21 cellular contexts compared by ENCODE assay signal in the genomic region with DNA sequence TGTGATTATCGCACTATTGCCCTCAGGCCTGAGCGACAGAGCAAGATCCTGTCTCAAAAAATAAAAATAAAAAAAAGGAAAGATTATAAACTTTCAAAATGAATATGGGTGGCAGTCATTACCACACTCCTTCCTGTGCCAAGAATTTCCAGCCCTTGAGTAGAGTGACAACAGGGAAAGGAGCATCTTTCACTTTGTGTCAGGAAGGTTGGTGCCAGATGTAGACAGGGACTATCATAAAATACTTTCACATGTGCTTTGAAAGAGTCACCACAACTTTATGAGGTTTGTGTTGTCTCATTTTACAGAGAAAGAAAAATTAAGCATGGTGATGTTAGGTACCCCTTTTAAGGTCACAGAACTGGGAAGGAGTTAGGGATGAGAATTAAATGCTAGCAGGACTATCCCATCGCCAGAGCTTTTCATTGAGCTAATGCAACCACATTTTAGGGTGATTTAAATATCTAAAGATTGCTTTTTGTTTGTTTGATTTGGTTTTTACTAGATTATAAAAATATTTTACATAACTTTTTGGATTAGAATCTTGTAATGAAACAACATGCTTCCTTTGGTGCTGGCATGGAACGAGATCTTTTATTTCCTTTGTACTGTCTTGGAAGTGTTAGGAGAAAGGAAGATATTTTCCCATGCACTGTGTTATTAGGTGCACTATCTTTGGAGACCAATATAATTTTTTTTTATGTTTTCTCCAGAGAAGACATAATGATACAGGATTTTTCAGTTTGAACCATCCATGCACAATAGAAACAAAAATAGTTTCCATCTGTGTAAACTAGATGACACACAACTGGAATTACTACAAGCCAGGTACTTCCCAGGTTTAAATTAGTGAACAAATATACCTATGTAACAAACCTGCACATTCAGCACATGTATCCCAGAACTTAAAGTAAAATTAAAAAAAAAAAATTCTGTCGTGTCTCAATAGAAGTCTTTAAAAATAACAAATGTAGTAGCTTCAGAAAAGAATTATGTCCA.
DNase-seq lines count a peak whose midpoint lies in the region; ATAC-seq and TF ChIP-seq lines count a peak whose summit lies in the region.
"Had no signal": no experiment of that assay in that cellular context is flagged by ENCODE, and none has a peak within 500 bp of the region (broad histone marks: within the 10 kb centered on the region; RNA-seq: fewer than 3 reads in every experiment).

No MANE protein-coding gene starts in this region.

- no peaks in the 10 kb centered on the region for H3K79me1 ChIP-seq in IMR-90 (ENCODE audit: low read depth in 1 of 2, low read length in 2 of 2)

- no peak overlapping the region for H4K5ac ChIP-seq in IMR-90 (ENCODE audit: low read depth, low read length)

- H2AK9ac ChIP-seq in IMR-90 (replicated peaks; ENCODE audit: low read depth, low read length, poor library complexity) = no peak overlapping the region

- no peak overlapping the region for H3K9ac ChIP-seq in IMR-90 (ENCODE audit: low read depth, low read length)

- H4K20me1 ChIP-seq in IMR-90 (ENCODE audit: insufficient read depth, low read length) = no peaks in the 10 kb centered on the region

- peak; percentile 87 for DNase-seq in EH (ENCODE audit: low read depth)
- DNase-seq in IMR-90 = no peak
- no peak for DNase-seq in NCI-H2196 treated with DMSO at 0.1 percent for 48 hours (lab: John Stamatoyannopoulos, UW; ENCODE audit: unreplicated experiment)
- DNase-seq in testis = no peak
- DNase-seq in dermis blood vessel endothelial cell = no peak
- no peak for DNase-seq in foreskin melanocyte
- DNase-seq: activated CD4-positive, alpha-beta memory T cell treated with anti-CD3 and anti-CD28 coated beads, Interleukin-2, amount 10 ng/mL, durations not matched to agents 7 days and 5 days; activated CD4-positive, alpha-beta T cell treated with anti-CD3 and anti-CD28 coated beads for 1 hour; activated CD8-positive, alpha-beta memory T cell treated with anti-CD3 and anti-CD28 coated beads, Interleukin-2, amount 50 U/mL, for 4 hours; activated naive CD4-positive, alpha-beta T cell treated with Interleukin-2 at 50 U/mL for 16 hours; AML-193; CD4-positive, alpha-beta memory T cell; glutamatergic neuron; HCEC 1CT; NCI-H1048; NCI-H1694; ovary; trophoblast cell had no signal

- ATAC-seq in GM18868 (IDR thresholded peaks at IDR 0.05; ENCODE audit: unreplicated experiment) (peak; percentile 39), HG02588 (IDR thresholded peaks at IDR 0.05; ENCODE audit: unreplicated experiment) (peak; percentile 41), IMR-90 (ENCODE audit: low read depth) (no peak)

- no peak overlapping the region for H3K4ac ChIP-seq in IMR-90 (ENCODE audit: low read depth, low read length)

- dilution Hi-C loops in IMR-90 (cut with HindIII; ENCODE audit: low sequenced_read_pairs, unreplicated experiment) = no loop called here

- H2BK120ac ChIP-seq in IMR-90 (ENCODE audit: low read depth, low read length) = peak overlapping the region; percentile 36; the same call in 1 of the 2 replicates

- H4K91ac ChIP-seq in IMR-90 (ENCODE audit: insufficient read depth, low read depth, low read length) = no peak overlapping the region

- H3K4me2 ChIP-seq in IMR-90 (ENCODE audit: low read depth, low read length) = no peak overlapping the region

- no peaks in the 10 kb centered on the region for H3K9me1 ChIP-seq in IMR-90 (ENCODE audit: insufficient read depth, low read length)

- H2BK20ac ChIP-seq in IMR-90 (ENCODE audit: low read depth, low read length) = peak overlapping the region; percentile 17; the same call in 1 of the 2 replicates

- H2BK5ac ChIP-seq in IMR-90 (ENCODE audit: low read depth, low read length, poor library complexity, severe bottlenecking) = no peak overlapping the region

- no peak overlapping the region for H2BK15ac ChIP-seq in IMR-90 (ENCODE audit: low read depth, low read length)

- no peak overlapping the region for H3K27ac ChIP-seq in IMR-90 (ENCODE audit: insufficient read depth, low read length)
- H3K27ac ChIP-seq in testis = no peak overlapping the region
- H3K27ac ChIP-seq: ovary, SK-N-MC had no signal

- TF ChIP-seq CTCF in IMR-90 (conservative IDR thresholded peaks at IDR 0.05; ENCODE audit: low read depth, low read length) (no peak), testis (IDR thresholded peaks at IDR 0.05) (no peak)

- in situ Hi-C loops in IMR-90 (cut with MboI; ENCODE audit: low sequenced_read_pairs) = no loop called here

- CTCF ChIA-PET in IMR-90 (lab: Yijun Ruan, JAX) = interaction anchor here (0.7 kb wide), 1 partner anchor 16 kb away, joined by 3 read pairs; no protein-coding TSS in a partner anchor

- no peak overlapping the region for H2AK5ac ChIP-seq in IMR-90 (ENCODE audit: low read depth, low read length)

- no peak overlapping the region for H4K8ac ChIP-seq in IMR-90 (ENCODE audit: low read depth in 2 of 2, low read length in 2 of 2)

- H3K56ac ChIP-seq in IMR-90 (ENCODE audit: extremely low read depth, insufficient read depth, low read length) = no peak overlapping the region

- H3K4me1 ChIP-seq in IMR-90 (ENCODE audit: control insufficient read depth, insufficient read depth, low read length) = 0 out of 2 replicates have a peak, but pooled peaks cover 2% of the 10 kb centered on the region
- no peaks in the 10 kb centered on the region for H3K4me1 ChIP-seq in testis

- POLR2A ChIA-PET in IMR-90 (lab: Charles Lee; ENCODE audit: unreplicated experiment) = no interaction called here

- 0 out of 2 replicates have a peak overlapping the region, but pooled peaks have one; percentile 75 for H3K14ac ChIP-seq in IMR-90 (replicated peaks; ENCODE audit: low read depth, low read length)

- H3K23ac ChIP-seq in IMR-90 (ENCODE audit: low read depth, low read length) = no peak overlapping the region

- TF ChIP-seq POLR2A in IMR-90 (IDR thresholded peaks at IDR 0.05; ENCODE audit: low read depth, low read length) = no peak
- no peak for TF ChIP-seq POLR2A in testis (IDR thresholded peaks at IDR 0.05)

- no peak overlapping the region for H2AFZ ChIP-seq in IMR-90 (replicated peaks; ENCODE audit: low read length, poor library complexity)

- no peaks in the 10 kb centered on the region for H3K27me3 ChIP-seq in IMR-90 (ENCODE audit: control insufficient read depth, insufficient read depth, low read length)
- no peaks in the 10 kb centered on the region for H3K27me3 ChIP-seq in testis
- H3K27me3 ChIP-seq: ovary had no signal

- TF ChIP-seq RAD21 in IMR-90 (IDR thresholded peaks at IDR 0.05; ENCODE audit: low read length) = no peak

- whole genome bisulfite sequencing in IMR-90 (ENCODE audit: extremely low coverage in 2 of 2, insufficient read length in 1 of 2), 2 experiments = no CpG with 5 or more reads among the region's 5 CpGs
- 54 to 55% methylated on average over 5 of the region's 5 CpGs for WGBS in testis, 2 donors

- H3K36me3 ChIP-seq in IMR-90 (ENCODE audit: control insufficient read depth, insufficient read depth, low read length) = no peaks in the 10 kb centered on the region
- H3K36me3 ChIP-seq in testis (ENCODE audit: low read depth, missing control alignments) = no peaks in the 10 kb centered on the region
- H3K36me3 ChIP-seq: ovary had no signal

- H3K18ac ChIP-seq in IMR-90 (ENCODE audit: low read depth, low read length) = no peak overlapping the region

- H3K9me3 ChIP-seq in IMR-90 (ENCODE audit: control insufficient read depth, insufficient read depth, low read length) (no peaks in the 10 kb centered on the region), testis (no peaks in the 10 kb centered on the region)
- H3K9me3 ChIP-seq: ovary had no signal

- BruUV-seq in IMR-90 (replicated peaks; lab: Mats Ljungman, UMichigan) = no TSS peak

- H3K4me3 ChIP-seq in IMR-90 (ENCODE audit: insufficient read depth, low read depth, low read length) (no peak overlapping the region), testis (no peak overlapping the region)
- H3K4me3 ChIP-seq: ovary, SK-N-MC had no signal

- intact Hi-C loops in IMR-90 (cut with micrococcal nuclease) (no loop called here), testis (cut with DNase I; ENCODE audit: low total_unique reads) (no loop called here)

TF ChIP-seq in IMR-90, 13 proteins besides CTCF, POLR2A, EP300 and RAD21:
- TF ChIP-seq BHLHE40 (IDR thresholded peaks at IDR 0.05; ENCODE audit: low read depth, low read length) = no peak
- TF ChIP-seq CHD1 (IDR thresholded peaks at IDR 0.05; ENCODE audit: low read depth, low read length) = no peak
- no peak for TF ChIP-seq SMC3 (IDR thresholded peaks at IDR 0.05; ENCODE audit: low read depth, low read length)
- TF ChIP-seq RFX5 (IDR thresholded peaks at IDR 0.05; ENCODE audit: low read depth, low read length) = no peak
- no peak for TF ChIP-seq RCOR1 (IDR thresholded peaks at IDR 0.05; ENCODE audit: insufficient replicate concordance, low read length)
- TF ChIP-seq, protein P1, sequence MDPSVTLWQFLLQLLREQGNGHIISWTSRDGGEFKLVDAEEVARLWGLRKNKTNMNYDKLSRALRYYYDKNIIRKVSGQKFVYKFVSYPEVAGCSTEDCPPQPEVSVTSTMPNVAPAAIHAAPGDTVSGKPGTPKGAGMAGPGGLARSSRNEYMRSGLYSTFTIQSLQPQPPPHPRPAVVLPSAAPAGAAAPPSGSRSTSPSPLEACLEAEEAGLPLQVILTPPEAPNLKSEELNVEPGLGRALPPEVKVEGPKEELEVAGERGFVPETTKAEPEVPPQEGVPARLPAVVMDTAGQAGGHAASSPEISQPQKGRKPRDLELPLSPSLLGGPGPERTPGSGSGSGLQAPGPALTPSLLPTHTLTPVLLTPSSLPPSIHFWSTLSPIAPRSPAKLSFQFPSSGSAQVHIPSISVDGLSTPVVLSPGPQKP (IDR thresholded peaks at IDR 0.05; ENCODE audit: borderline replicate concordance, low read depth, low read length) = no peak
- TF ChIP-seq MXI1 (IDR thresholded peaks at IDR 0.05; ENCODE audit: borderline replicate concordance, low read depth, low read length) = no peak
- no peak for TF ChIP-seq MAZ (IDR thresholded peaks at IDR 0.05; ENCODE audit: borderline replicate concordance, low read depth, low read length)
- TF ChIP-seq NFE2L2 (IDR thresholded peaks at IDR 0.05; ENCODE audit: low read depth, low read length) = no peak
- TF ChIP-seq FOS (IDR thresholded peaks at IDR 0.05; ENCODE audit: low read depth, low read length) = no peak
- TF ChIP-seq, protein P2, sequence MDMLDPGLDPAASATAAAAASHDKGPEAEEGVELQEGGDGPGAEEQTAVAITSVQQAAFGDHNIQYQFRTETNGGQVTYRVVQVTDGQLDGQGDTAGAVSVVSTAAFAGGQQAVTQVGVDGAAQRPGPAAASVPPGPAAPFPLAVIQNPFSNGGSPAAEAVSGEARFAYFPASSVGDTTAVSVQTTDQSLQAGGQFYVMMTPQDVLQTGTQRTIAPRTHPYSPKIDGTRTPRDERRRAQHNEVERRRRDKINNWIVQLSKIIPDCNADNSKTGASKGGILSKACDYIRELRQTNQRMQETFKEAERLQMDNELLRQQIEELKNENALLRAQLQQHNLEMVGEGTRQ (IDR thresholded peaks at IDR 0.05; ENCODE audit: low read depth, low read length) = no peak
- TF ChIP-seq CEBPB (IDR thresholded peaks at IDR 0.05; ENCODE audit: low read depth, low read length) = no peak
- TF ChIP-seq MAFK (IDR thresholded peaks at IDR 0.05; ENCODE audit: low read depth, low read length) = no peak
